11 cellular contexts compared by ENCODE assay signal in the genomic region with DNA sequence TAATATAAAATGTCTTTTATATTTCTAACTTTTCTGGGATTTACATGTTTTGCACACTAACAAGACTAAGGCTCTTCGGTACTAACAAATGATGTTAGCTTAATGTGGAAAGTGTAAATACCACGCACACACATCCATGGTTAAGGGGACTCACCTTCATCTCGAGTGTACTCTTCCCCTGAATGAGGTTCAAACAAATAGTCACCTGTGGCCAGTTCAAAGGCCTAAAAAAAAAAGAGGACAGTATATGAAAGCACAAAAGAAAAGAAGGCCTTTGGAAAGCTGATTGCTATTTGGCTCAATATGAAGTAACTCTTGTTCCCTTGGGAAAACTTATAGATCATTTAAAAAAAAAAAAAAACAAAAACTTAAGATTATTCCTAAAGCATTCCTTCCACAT. TPM values are rescaled to one million over a fixed set of nuclear protein-coding genes. Genes with fewer than 3 reads are reported as not detected.
"Had no signal": no experiment of that assay in that cellular context is flagged by ENCODE, and none has a peak within 500 bp of the region (broad histone marks: within the 10 kb centered on the region; RNA-seq: fewer than 3 reads in every experiment).

No MANE protein-coding gene starts in this region.

- ATAC-seq: GM23338, K562 had no signal

- DNase-seq: H9, HCEC 1CT, HFFc6, IMR-90, KG1 had no signal

- H3K27ac ChIP-seq: HL-60 had no signal

- FAIRE-seq: H1, H54, K562 had no signal

- H3K4me2 ChIP-seq: GM23338 had no signal

- H3K4me3 ChIP-seq: GM23338, K562 had no signal

- H2AFZ ChIP-seq: GM23338 had no signal

RNA-seq across cellular contexts. Expression of a gene that starts 37.2 kb away (rescaled TPM):
- total RNA-seq: GM23338, H1, H9, HFFc6, HT1080, IMR-90, K562 had no signal
- polyA plus RNA-seq: GM23338, IMR-90, K562 had no signal

RNA-seq across cellular contexts. Expression of a gene that starts 45.3 kb away (rescaled TPM):
- total RNA-seq: GM23338, H1, H9, HFFc6, HT1080, IMR-90 had no signal
- polyA plus RNA-seq: GM23338, H1, IMR-90, K562 had no signal
